In genomic region chr5:132080595-132080994, GRCh38 we compare ENCODE assay signal across 33 cellular contexts. TPM values are rescaled to one million over a fixed set of nuclear protein-coding genes. Genes with fewer than 3 reads are reported as not detected.
"Had no signal": no experiment of that assay in that cellular context is flagged by ENCODE, and none has a peak within 500 bp of the region (broad histone marks: within the 10 kb centered on the region; RNA-seq: fewer than 3 reads in every experiment).

No MANE protein-coding gene starts in this region.

- H3K27ac Mint-ChIP-seq: activated CD4-positive, alpha-beta memory T cell treated with anti-CD3 and anti-CD28 coated beads, Interleukin-2, amount 10 ng/mL, durations not matched to agents 7 days and 5 days; activated T-cell treated with anti-CD3 and anti-CD28 coated beads, Interleukin-2, amount 50 U/mL, for 24 hours; brain had no signal

- H3K4me1 ChIP-seq: Peyer's patch had no signal

- H3K4me2 ChIP-seq: SK-N-SH had no signal

- H3K27ac ChIP-seq: Peyer's patch, SJSA1, WERI-Rb-1 had no signal

- ATAC-seq: PC-3 had no signal

- DNase-seq: activated CD4-positive, alpha-beta memory T cell treated with anti-CD3 and anti-CD28 coated beads, Interleukin-2, amount 10 ng/mL, durations not matched to agents 7 days and 5 days; activated CD4-positive, alpha-beta T cell treated with anti-CD3 and anti-CD28 coated beads for 1 hour; activated CD4-positive, CD25-positive, alpha-beta regulatory T cell; activated effector memory CD4-positive, alpha-beta T cell treated with anti-CD3 and anti-CD28 coated beads, Interleukin-2, amount 50 U/mL, for 16 hours; activated naive CD4-positive, alpha-beta T cell; activated naive CD4-positive, alpha-beta T cell treated with anti-CD3 and anti-CD28 coated beads, Interleukin-2, amount 50 U/mL, for 16 hours; activated naive CD8-positive, alpha-beta T cell treated with anti-CD3 and anti-CD28 coated beads, Interleukin-2, amount 10 ng/mL, durations not matched to agents 7 days and 5 days; activated T-cell treated with anti-CD3 and anti-CD28 coated beads, Interleukin-2, amount 50 U/mL, for 24 hours; anterior cingulate cortex; caudate nucleus; cerebellar nuclear complex; Kasumi-1; KG1; MG63; NCI-H1048; NCI-H1436 treated with DMSO at 0.1 percent for 48 hours; NCI-H1694 treated with DMSO at 0.1 percent for 48 hours; NCI-H2029; NCI-H510A; NCI-H526; NCI-H748 treated with DMSO at 0.1 percent for 48 hours; NK-92 treated with Interleukin-12 subunit alpha and Interleukin-12 subunit beta, amount 100 ng/mL, for 24 hours; PC-3; RPMI8226; SHP77 treated with DMSO at 0.1 percent for 48 hours; SK-N-SH; T-helper 9 cell; WERI-Rb-1 had no signal

- H3K4me3 ChIP-seq: MG63, Peyer's patch, SJSA1 had no signal

- H3K4me3 Mint-ChIP-seq: activated CD4-positive, alpha-beta memory T cell treated with anti-CD3 and anti-CD28 coated beads, Interleukin-2, amount 10 ng/mL, durations not matched to agents 7 days and 5 days; activated naive CD8-positive, alpha-beta T cell treated with anti-CD3 and anti-CD28 coated beads, Interleukin-2, amount 10 ng/mL, durations not matched to agents 7 days and 5 days; activated T-cell treated with anti-CD3 and anti-CD28 coated beads, Interleukin-2, amount 50 U/mL, for 24 hours; brain; T-helper 1 cell treated with Interleukin-12 subunit alpha and Interleukin-12 subunit beta and Interleukin-4 antibody, amounts not matched to agents 30 μg/mL and 1 μg/mL, for 36 hours had no signal

- H3K36me3 Mint-ChIP-seq: activated naive CD8-positive, alpha-beta T cell treated with anti-CD3 and anti-CD28 coated beads, Interleukin-2, amount 10 ng/mL, durations not matched to agents 7 days and 5 days; brain had no signal

- H3K9me3 ChIP-seq: MG63, Peyer's patch, SJSA1, SK-N-SH had no signal

- H3K36me3 ChIP-seq: MG63, Peyer's patch, SJSA1, WERI-Rb-1 had no signal

- H3K4me1 Mint-ChIP-seq: brain had no signal

- H3K9ac ChIP-seq: SK-N-SH had no signal

- H3K9me3 Mint-ChIP-seq: activated CD4-positive, alpha-beta memory T cell treated with anti-CD3 and anti-CD28 coated beads, Interleukin-2, amount 10 ng/mL, durations not matched to agents 7 days and 5 days; activated naive CD8-positive, alpha-beta T cell treated with anti-CD3 and anti-CD28 coated beads, Interleukin-2, amount 10 ng/mL, durations not matched to agents 7 days and 5 days; activated T-cell treated with anti-CD3 and anti-CD28 coated beads, Interleukin-2, amount 50 U/mL, for 24 hours; brain; T-helper 1 cell treated with Interleukin-12 subunit alpha and Interleukin-12 subunit beta and Interleukin-4 antibody, amounts not matched to agents 30 μg/mL and 1 μg/mL, for 36 hours had no signal

- H3K27me3 Mint-ChIP-seq: activated CD4-positive, alpha-beta memory T cell treated with anti-CD3 and anti-CD28 coated beads, Interleukin-2, amount 10 ng/mL, durations not matched to agents 7 days and 5 days; activated naive CD8-positive, alpha-beta T cell treated with anti-CD3 and anti-CD28 coated beads, Interleukin-2, amount 10 ng/mL, durations not matched to agents 7 days and 5 days; activated T-cell treated with anti-CD3 and anti-CD28 coated beads, Interleukin-2, amount 50 U/mL, for 24 hours had no signal

- H3K27me3 ChIP-seq: MG63, Peyer's patch, SJSA1 had no signal

RNA-seq across cellular contexts. Expression of gene CSF2, which starts 7.0 kb away (rescaled TPM):
- total RNA-seq: bronchial epithelial cell, Peyer's patch had no signal

RNA-seq across cellular contexts. Expression of gene IL3, which starts 20.1 kb away (rescaled TPM):
- total RNA-seq: activated naive CD8-positive, alpha-beta T cell treated with anti-CD3 and anti-CD28 coated beads, Interleukin-2, amount 10 ng/mL, durations not matched to agents 7 days and 5 days; bronchial epithelial cell; PC-3; Peyer's patch; SJSA1 had no signal
- polyA plus RNA-seq: SK-N-SH had no signal
